ENCODE assay signal across 31 cellular contexts in the genomic region with DNA sequence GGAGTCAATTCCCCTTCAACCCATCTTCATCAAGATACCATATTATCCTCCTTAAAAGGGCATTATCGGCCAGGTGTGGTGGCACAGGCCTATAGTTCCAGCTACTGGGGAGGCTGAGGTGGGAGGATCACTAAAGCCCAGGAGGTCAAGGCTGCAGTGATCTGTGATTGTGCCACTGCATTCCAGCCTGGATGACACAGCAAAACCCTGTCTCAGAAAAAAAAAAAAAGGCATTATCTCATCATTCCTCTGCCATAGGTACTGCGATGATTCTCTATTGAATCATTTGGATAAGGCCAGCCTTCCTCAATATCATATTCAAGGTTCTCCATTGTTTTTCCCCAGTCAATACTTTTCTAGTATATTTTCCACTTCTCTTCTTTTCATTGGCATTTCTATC. TPM values are rescaled to one million over a fixed set of nuclear protein-coding genes. Genes with fewer than 3 reads are reported as not detected.
DNase-seq lines count a peak whose midpoint lies in the region; ATAC-seq, FAIRE-seq and TF ChIP-seq lines count a peak whose summit lies in the region.
"Had no signal": no experiment of that assay in that cellular context is flagged by ENCODE, and none has a peak within 500 bp of the region (broad histone marks: within the 10 kb centered on the region; RNA-seq: fewer than 3 reads in every experiment).

No MANE protein-coding gene starts in this region.

- peaks cover 0 to 52% (median 31%) of the 10 kb centered on the region in 10 experiments; a peak in 15 of 20 replicates for H3K4me1 ChIP-seq in BLaER1 treated with 17β-estradiol and CSF1 and Interleukin-3, amounts not matched to agents 10 nM and 100 nM
- no peaks in the 10 kb centered on the region for H3K4me1 ChIP-seq in esophagus muscularis mucosa
- H3K4me1 ChIP-seq: ascending aorta, parathyroid adenoma had no signal

- peak; percentile 8 for DNase-seq in Daoy (ENCODE audit: low read depth)
- peak; percentile 42 for DNase-seq in RCC 7860 (ENCODE audit: low spot score)
- no peak for DNase-seq in memory B cell (ENCODE audit: low spot score in 2 of 2)
- no peak for DNase-seq in esophagus muscularis mucosa (ENCODE audit: extremely low spot score)
- no peak for DNase-seq in islet precursor cell
- DNase-seq in NCI-H1694 treated with DMSO at 0.1 percent for 48 hours (lab: John Stamatoyannopoulos, UW): no peak
- no peak for DNase-seq in stimulated activated CD4-positive, alpha-beta T cell treated with anti-CD3 and anti-CD28 coated beads, Interleukin-4, amount 100 ng/mL, for 4 hours
- DNase-seq: activated CD4-positive, alpha-beta T cell treated with anti-CD3 and anti-CD28 coated beads for 48 hours; activated CD8-positive, alpha-beta memory T cell treated with anti-CD3 and anti-CD28 coated beads for 24 hours; activated effector memory CD4-positive, alpha-beta T cell treated with Interleukin-2 at 50 U/mL for 16 hours; caudate nucleus; mucosa of descending colon; NCI-H1105; NCI-H2029 treated with DMSO at 0.1 percent for 48 hours; NCI-H774; nephron progenitor cell; stimulated activated CD4-positive, alpha-beta T cell treated with anti-CD3 and anti-CD28 coated beads, Interleukin-2, amount 100 ng/mL, for 24 hours; substantia nigra had no signal

- H3K9me3 Mint-ChIP-seq in memory B cell: peaks cover 3% of the 10 kb centered on the region

- ATAC-seq in memory B cell (ENCODE audit: low read depth): no peak
- ATAC-seq: mucosa of descending colon had no signal

- peak overlapping the region; percentile 16 to 88 (median 77) for H3K27ac ChIP-seq in BLaER1 treated with 17β-estradiol and CSF1 and Interleukin-3, amounts not matched to agents 10 nM and 100 nM
- no peak overlapping the region for H3K27ac ChIP-seq in esophagus muscularis mucosa (replicated peaks in 1 of 4)
- H3K27ac ChIP-seq: ascending aorta, C4-2B, parathyroid adenoma, VCaP had no signal

- H3K27me3 ChIP-seq in BLaER1 treated with 17β-estradiol and CSF1 and Interleukin-3, amounts not matched to agents 10 nM and 100 nM: no peaks in the 10 kb centered on the region
- H3K27me3 ChIP-seq in esophagus muscularis mucosa: no peaks in the 10 kb centered on the region
- H3K27me3 ChIP-seq: ascending aorta had no signal

- no peaks in the 10 kb centered on the region for H3K27me3 Mint-ChIP-seq in memory B cell

- peaks cover 0 to 40% (median 0%) of the 10 kb centered on the region in 11 experiments; a peak in 8 of 22 replicates for H3K9me3 ChIP-seq in BLaER1 treated with 17β-estradiol and CSF1 and Interleukin-3, amounts not matched to agents 10 nM and 100 nM (replicated peaks in 1 of 11)
- peaks cover 0 to 11% (median 2%) of the 10 kb centered on the region in 4 donors for H3K9me3 ChIP-seq in esophagus muscularis mucosa
- H3K9me3 ChIP-seq: ascending aorta, mucosa of descending colon had no signal

- no peaks in the 10 kb centered on the region for H4K20me1 ChIP-seq in BLaER1 treated with 17β-estradiol and CSF1 and Interleukin-3, amounts not matched to agents 10 nM and 100 nM

- peak overlapping the region in 7 of 11 experiments; percentile 31 to 75 (median 61); a peak in 14 of 22 replicates for H3K4me2 ChIP-seq in BLaER1 treated with 17β-estradiol and CSF1 and Interleukin-3, amounts not matched to agents 10 nM and 100 nM
- H3K4me2 ChIP-seq: smooth muscle cell had no signal

- TF ChIP-seq EP300 in esophagus muscularis mucosa (IDR thresholded peaks at IDR 0.05): no peak

- H3K36me3 ChIP-seq in BLaER1 treated with 17β-estradiol and CSF1 and Interleukin-3, amounts not matched to agents 10 nM and 100 nM: no peaks in the 10 kb centered on the region
- no peaks in the 10 kb centered on the region for H3K36me3 ChIP-seq in esophagus muscularis mucosa
- H3K36me3 ChIP-seq: ascending aorta had no signal

- no peak for FAIRE-seq in RCC 7860 (lab: Jason Lieb, UNC)
- FAIRE-seq: GM12892, H1, islet of Langerhans had no signal

- H3K4me3 Mint-ChIP-seq in memory B cell: peak overlapping the region; percentile 53
- H3K4me3 Mint-ChIP-seq: activated naive CD8-positive, alpha-beta T cell; nephron progenitor cell had no signal

- peak overlapping the region in 7 of 11 experiments; percentile 14 to 58 (median 47); a peak in 12 of 22 replicates for H3K9ac ChIP-seq in BLaER1 treated with 17β-estradiol and CSF1 and Interleukin-3, amounts not matched to agents 10 nM and 100 nM
- H3K9ac ChIP-seq: parathyroid adenoma had no signal

- H3K27ac Mint-ChIP-seq in memory B cell: peak overlapping the region; percentile 54
- H3K27ac Mint-ChIP-seq: activated naive CD8-positive, alpha-beta T cell; nephron progenitor cell had no signal

- H3K4me3 ChIP-seq in BLaER1 treated with 17β-estradiol and CSF1 and Interleukin-3, amounts not matched to agents 10 nM and 100 nM: no peak overlapping the region; a peak in 1 of 20 replicates
- H3K4me3 ChIP-seq in esophagus muscularis mucosa: no peak overlapping the region
- H3K4me3 ChIP-seq: ascending aorta, mucosa of descending colon, smooth muscle cell had no signal

- intact Hi-C loops in esophagus muscularis mucosa (cut with DNase I): no loop called here

- H3K36me3 Mint-ChIP-seq in memory B cell: no peaks in the 10 kb centered on the region
- H3K36me3 Mint-ChIP-seq: activated naive CD8-positive, alpha-beta T cell had no signal

- peaks cover 32% of the 10 kb centered on the region for H3K4me1 Mint-ChIP-seq in memory B cell

- TF ChIP-seq CTCF in esophagus muscularis mucosa (IDR thresholded peaks at IDR 0.05): no peak

- TF ChIP-seq POLR2A in esophagus muscularis mucosa (IDR thresholded peaks at IDR 0.05; ENCODE audit: low read depth): no peak

- WGBS in esophagus muscularis mucosa: 97% methylated on average over 2 of the region's 2 CpGs

RNA-seq across cellular contexts. Expression of a gene that starts 39.2 kb away (rescaled TPM):
- 0.91 and 5.1 TPM in 2 replicates for total RNA-seq in Daoy (2014; rRNA removed; shearing (Covaris generic))
- 1 to 10 TPM; 2.6 to 9.6 (median 5.9) TPM for total RNA-seq in esophagus muscularis mucosa
- total RNA-seq: LHCN-M2 had no signal

RNA-seq across cellular contexts. Expression of a gene that starts 52.5 kb away (rescaled TPM):
- total RNA-seq in Daoy (2014; rRNA removed; shearing (Covaris generic)): not detected in 2 replicates
- total RNA-seq in esophagus muscularis mucosa: 1 to 10 TPM in 2 of 4 donors, under 1 TPM in 1, not detected in 1; 0.80 to 3.3 (median 1.2) TPM
- total RNA-seq: ascending aorta, dermis microvascular lymphatic vessel endothelial cell, glomerular endothelial cell, H1, LHCN-M2, smooth muscle cell had no signal

Comparison
In these comparisons a context has a peak if more than half of its experiments do, and no peak if none do; other contexts are left out.
1. H3K27ac ChIP-seq: peak in BLaER1 treated with 17β-estradiol and CSF1 and Interleukin-3, amounts not matched to agents 10 nM and 100 nM (11 of 11); none in esophagus muscularis mucosa (0 of 4).
2. DNase-seq: peak in Daoy (single experiment) and RCC 7860 (single experiment); none in memory B cell (0 of 2), esophagus muscularis mucosa (single experiment), islet precursor cell (single experiment), NCI-H1694 treated with DMSO at 0.1 percent for 48 hours (single experiment) and stimulated activated CD4-positive, alpha-beta T cell treated with anti-CD3 and anti-CD28 coated beads, Interleukin-4, amount 100 ng/mL, for 4 hours (0 of 2).